1 cellular context compared by ENCODE assay signal in genomic region chr3:43998841-43999805, GRCh38.
TF ChIP-seq lines count a peak whose summit lies in the region.

No MANE protein-coding gene starts in this region.

TF ChIP-seq in WTC11, 78 proteins besides CTCF, POLR2A, EP300 and RAD21 (continued from another document and continues in another):
- TF ChIP-seq, protein P1, sequence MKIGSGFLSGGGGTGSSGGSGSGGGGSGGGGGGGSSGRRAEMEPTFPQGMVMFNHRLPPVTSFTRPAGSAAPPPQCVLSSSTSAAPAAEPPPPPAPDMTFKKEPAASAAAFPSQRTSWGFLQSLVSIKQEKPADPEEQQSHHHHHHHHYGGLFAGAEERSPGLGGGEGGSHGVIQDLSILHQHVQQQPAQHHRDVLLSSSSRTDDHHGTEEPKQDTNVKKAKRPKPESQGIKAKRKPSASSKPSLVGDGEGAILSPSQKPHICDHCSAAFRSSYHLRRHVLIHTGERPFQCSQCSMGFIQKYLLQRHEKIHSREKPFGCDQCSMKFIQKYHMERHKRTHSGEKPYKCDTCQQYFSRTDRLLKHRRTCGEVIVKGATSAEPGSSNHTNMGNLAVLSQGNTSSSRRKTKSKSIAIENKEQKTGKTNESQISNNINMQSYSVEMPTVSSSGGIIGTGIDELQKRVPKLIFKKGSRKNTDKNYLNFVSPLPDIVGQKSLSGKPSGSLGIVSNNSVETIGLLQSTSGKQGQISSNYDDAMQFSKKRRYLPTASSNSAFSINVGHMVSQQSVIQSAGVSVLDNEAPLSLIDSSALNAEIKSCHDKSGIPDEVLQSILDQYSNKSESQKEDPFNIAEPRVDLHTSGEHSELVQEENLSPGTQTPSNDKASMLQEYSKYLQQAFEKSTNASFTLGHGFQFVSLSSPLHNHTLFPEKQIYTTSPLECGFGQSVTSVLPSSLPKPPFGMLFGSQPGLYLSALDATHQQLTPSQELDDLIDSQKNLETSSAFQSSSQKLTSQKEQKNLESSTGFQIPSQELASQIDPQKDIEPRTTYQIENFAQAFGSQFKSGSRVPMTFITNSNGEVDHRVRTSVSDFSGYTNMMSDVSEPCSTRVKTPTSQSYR (CRISPR knock-in tag; IDR thresholded peaks at IDR 0.05), result 0 out of 2 replicates have a peak, but pooled peaks have one; percentile 40
- TF ChIP-seq NFE2L1 (CRISPR knock-in tag; IDR thresholded peaks at IDR 0.05), result no peak
- peak; percentile 51; the same call in 1 of the 2 replicates for TF ChIP-seq ETV6 (CRISPR knock-in tag; IDR thresholded peaks at IDR 0.05)
- TF ChIP-seq, protein P2, sequence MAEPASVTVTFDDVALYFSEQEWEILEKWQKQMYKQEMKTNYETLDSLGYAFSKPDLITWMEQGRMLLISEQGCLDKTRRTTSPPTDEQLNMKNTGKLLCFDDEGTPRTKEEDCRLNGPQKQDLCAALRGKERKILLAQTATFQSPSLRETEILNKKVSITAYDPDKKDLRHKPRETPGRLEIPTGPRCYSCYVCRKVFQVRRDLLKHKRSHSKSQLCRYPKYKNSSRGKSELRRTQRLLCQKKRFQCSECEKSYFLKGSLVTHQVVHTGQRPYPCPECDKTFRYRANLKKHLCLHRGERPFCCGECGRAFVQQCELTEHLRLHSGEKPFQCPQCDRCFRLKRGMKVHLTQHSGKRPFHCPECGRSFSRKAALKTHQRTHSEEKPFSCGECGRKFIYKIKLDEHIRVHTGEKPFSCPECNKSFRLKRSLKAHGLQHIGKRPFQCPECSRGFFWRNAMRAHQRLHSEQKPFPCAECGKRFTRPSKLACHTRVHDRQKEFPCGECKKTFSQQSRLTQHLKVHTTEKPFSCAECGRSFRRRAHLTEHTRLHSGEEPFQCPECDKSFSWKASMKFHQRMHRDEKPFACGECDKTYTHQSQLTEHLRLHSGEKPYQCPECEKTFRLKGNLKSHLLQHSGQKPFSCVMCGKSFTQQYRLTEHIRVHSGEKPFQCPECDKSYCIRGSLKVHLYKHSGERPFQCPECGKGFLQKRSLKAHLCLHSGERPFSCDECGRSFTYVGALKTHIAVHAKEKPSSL (CRISPR knock-in tag; conservative IDR thresholded peaks at IDR 0.05), result no peak
- TF ChIP-seq, protein P3, sequence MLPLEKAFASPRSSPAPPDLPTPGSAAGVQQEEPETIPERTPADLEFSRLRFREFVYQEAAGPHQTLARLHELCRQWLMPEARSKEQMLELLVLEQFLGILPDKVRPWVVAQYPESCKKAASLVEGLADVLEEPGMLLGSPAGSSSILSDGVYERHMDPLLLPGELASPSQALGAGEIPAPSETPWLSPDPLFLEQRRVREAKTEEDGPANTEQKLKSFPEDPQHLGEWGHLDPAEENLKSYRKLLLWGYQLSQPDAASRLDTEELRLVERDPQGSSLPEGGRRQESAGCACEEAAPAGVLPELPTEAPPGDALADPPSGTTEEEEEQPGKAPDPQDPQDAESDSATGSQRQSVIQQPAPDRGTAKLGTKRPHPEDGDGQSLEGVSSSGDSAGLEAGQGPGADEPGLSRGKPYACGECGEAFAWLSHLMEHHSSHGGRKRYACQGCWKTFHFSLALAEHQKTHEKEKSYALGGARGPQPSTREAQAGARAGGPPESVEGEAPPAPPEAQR (CRISPR knock-in tag; IDR thresholded peaks at IDR 0.05), result no peak
- TF ChIP-seq, protein P4, sequence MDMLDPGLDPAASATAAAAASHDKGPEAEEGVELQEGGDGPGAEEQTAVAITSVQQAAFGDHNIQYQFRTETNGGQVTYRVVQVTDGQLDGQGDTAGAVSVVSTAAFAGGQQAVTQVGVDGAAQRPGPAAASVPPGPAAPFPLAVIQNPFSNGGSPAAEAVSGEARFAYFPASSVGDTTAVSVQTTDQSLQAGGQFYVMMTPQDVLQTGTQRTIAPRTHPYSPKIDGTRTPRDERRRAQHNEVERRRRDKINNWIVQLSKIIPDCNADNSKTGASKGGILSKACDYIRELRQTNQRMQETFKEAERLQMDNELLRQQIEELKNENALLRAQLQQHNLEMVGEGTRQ (CRISPR knock-in tag; IDR thresholded peaks at IDR 0.05), result peak; percentile 95
- peak; percentile 62 for TF ChIP-seq E2F5 (CRISPR knock-in tag; IDR thresholded peaks at IDR 0.05)
- TF ChIP-seq, protein P5, sequence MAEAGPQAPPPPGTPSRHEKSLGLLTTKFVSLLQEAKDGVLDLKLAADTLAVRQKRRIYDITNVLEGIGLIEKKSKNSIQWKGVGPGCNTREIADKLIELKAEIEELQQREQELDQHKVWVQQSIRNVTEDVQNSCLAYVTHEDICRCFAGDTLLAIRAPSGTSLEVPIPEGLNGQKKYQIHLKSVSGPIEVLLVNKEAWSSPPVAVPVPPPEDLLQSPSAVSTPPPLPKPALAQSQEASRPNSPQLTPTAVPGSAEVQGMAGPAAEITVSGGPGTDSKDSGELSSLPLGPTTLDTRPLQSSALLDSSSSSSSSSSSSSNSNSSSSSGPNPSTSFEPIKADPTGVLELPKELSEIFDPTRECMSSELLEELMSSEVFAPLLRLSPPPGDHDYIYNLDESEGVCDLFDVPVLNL (CRISPR knock-in tag; IDR thresholded peaks at IDR 0.05; ENCODE audit: borderline replicate concordance, low read depth), result 0 out of 2 replicates have a peak, but pooled peaks have one; percentile 43
- TF ChIP-seq ESRRA (CRISPR knock-in tag; IDR thresholded peaks at IDR 0.05; ENCODE audit: borderline replicate concordance), result 0 out of 2 replicates have a peak, but pooled peaks have one; percentile 21
- no peak for TF ChIP-seq JUN (CRISPR knock-in tag; IDR thresholded peaks at IDR 0.05)
- TF ChIP-seq KAT7 (CRISPR knock-in tag; IDR thresholded peaks at IDR 0.05; ENCODE audit: borderline replicate concordance), result 0 out of 2 replicates have a peak, but pooled peaks have one; percentile 78
- peak; percentile 50; the same call in 1 of the 2 replicates for TF ChIP-seq ZNF232 (CRISPR knock-in tag; IDR thresholded peaks at IDR 0.05)
- no peak for TF ChIP-seq ATF1 (CRISPR knock-in tag; IDR thresholded peaks at IDR 0.05)
- TF ChIP-seq, protein P6, sequence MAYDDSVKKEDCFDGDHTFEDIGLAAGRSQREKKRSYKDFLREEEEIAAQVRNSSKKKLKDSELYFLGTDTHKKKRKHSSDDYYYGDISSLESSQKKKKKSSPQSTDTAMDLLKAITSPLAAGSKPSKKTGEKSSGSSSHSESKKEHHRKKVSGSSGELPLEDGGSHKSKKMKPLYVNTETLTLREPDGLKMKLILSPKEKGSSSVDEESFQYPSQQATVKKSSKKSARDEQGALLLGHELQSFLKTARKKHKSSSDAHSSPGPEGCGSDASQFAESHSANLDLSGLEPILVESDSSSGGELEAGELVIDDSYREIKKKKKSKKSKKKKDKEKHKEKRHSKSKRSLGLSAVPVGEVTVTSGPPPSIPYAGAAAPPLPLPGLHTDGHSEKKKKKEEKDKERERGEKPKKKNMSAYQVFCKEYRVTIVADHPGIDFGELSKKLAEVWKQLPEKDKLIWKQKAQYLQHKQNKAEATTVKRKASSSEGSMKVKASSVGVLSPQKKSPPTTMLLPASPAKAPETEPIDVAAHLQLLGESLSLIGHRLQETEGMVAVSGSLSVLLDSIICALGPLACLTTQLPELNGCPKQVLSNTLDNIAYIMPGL (CRISPR knock-in tag; IDR thresholded peaks at IDR 0.05), result no peak
- TF ChIP-seq ZNF396 (CRISPR knock-in tag; IDR thresholded peaks at IDR 0.05; ENCODE audit: borderline replicate concordance), result no peak
- TF ChIP-seq ELF4 (CRISPR knock-in tag; IDR thresholded peaks at IDR 0.05; ENCODE audit: low read depth), result 0 out of 2 replicates have a peak, but pooled peaks have one; percentile 51
- TF ChIP-seq ZNF512 (CRISPR knock-in tag; IDR thresholded peaks at IDR 0.05; ENCODE audit: borderline replicate concordance), result no peak
- TF ChIP-seq FOXK1 (CRISPR knock-in tag; IDR thresholded peaks at IDR 0.05), result peak; percentile 17; the same call in 1 of the 2 replicates
- no peak for TF ChIP-seq CREB1 (CRISPR knock-in tag; IDR thresholded peaks at IDR 0.05)
- no peak for TF ChIP-seq NFYB (CRISPR knock-in tag; conservative IDR thresholded peaks at IDR 0.05; ENCODE audit: low read depth)
- no peak for TF ChIP-seq CREM (CRISPR knock-in tag; IDR thresholded peaks at IDR 0.05)
- no peak for TF ChIP-seq AFF4 (CRISPR knock-in tag; IDR thresholded peaks at IDR 0.05; ENCODE audit: borderline replicate concordance)
- no peak for TF ChIP-seq GRHL2 (CRISPR knock-in tag; IDR thresholded peaks at IDR 0.05; ENCODE audit: insufficient replicate concordance, severe bottlenecking)
- no peak for TF ChIP-seq ZNF671 (CRISPR knock-in tag; IDR thresholded peaks at IDR 0.05)
- TF ChIP-seq ARID4B (CRISPR knock-in tag; IDR thresholded peaks at IDR 0.05; ENCODE audit: borderline replicate concordance), result 0 out of 2 replicates have a peak, but pooled peaks have one; percentile 42
- TF ChIP-seq, protein P7, sequence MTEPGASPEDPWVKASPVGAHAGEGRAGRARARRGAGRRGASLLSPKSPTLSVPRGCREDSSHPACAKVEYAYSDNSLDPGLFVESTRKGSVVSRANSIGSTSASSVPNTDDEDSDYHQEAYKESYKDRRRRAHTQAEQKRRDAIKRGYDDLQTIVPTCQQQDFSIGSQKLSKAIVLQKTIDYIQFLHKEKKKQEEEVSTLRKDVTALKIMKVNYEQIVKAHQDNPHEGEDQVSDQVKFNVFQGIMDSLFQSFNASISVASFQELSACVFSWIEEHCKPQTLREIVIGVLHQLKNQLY (CRISPR knock-in tag; IDR thresholded peaks at IDR 0.05), result no peak
- TF ChIP-seq EMX1 (CRISPR knock-in tag; IDR thresholded peaks at IDR 0.05), result no peak
- no peak for TF ChIP-seq CDX4 (CRISPR knock-in tag; IDR thresholded peaks at IDR 0.05; ENCODE audit: borderline replicate concordance)
- peak; percentile 48; the same call in 1 of the 2 replicates for TF ChIP-seq FOXP1 (CRISPR knock-in tag; IDR thresholded peaks at IDR 0.05; ENCODE audit: borderline replicate concordance)
